32 cellular contexts compared by ENCODE assay signal in the genomic region with DNA sequence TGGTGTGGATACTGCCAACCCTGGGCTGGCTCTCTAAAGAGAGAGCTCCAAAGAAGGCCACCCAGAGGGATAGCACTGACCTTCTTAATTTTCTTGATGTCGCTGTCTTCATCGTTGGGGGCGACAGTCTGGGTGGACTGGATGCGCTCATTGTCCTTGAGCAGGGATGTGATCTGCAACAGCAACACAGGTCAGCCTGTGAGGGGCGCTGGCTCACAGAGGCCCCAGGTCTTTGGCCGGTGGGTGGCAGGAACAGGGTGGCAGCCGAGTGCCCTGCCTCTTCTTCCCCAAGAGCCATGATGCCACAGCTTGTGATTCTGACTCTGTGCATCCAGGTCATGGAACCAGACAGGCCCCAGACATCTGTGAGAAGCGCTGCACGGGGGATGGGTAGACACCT. TPM values are rescaled to one million over a fixed set of nuclear protein-coding genes. Genes with fewer than 3 reads are reported as not detected.
"Had no signal": no experiment of that assay in that cellular context is flagged by ENCODE, and none has a peak within 500 bp of the region (broad histone marks: within the 10 kb centered on the region; RNA-seq: fewer than 3 reads in every experiment).

No MANE protein-coding gene starts in this region.

- H3K4me3 ChIP-seq: adrenal gland, body of pancreas, breast epithelium, MG63, PC-9 had no signal

- H3K4me1 Mint-ChIP-seq: activated CD4-positive, alpha-beta T cell treated with anti-CD3 and anti-CD28 coated beads for 36 hours; activated CD4-positive, alpha-beta T cell treated with anti-CD3 and anti-CD28 coated beads, Interleukin-2, amount 10 ng/mL, durations not matched to agents 7 days and 5 days had no signal

- H3K27ac Mint-ChIP-seq: activated CD4-positive, alpha-beta T cell treated with anti-CD3 and anti-CD28 coated beads for 36 hours; activated CD4-positive, alpha-beta T cell treated with anti-CD3 and anti-CD28 coated beads, Interleukin-2, amount 10 ng/mL, durations not matched to agents 7 days and 5 days; activated CD8-positive, alpha-beta T cell treated with anti-CD3 and anti-CD28 coated beads, Interleukin-2, amount 10 ng/mL, durations not matched to agents 7 days and 5 days; activated naive CD4-positive, alpha-beta T cell treated with anti-CD3 and anti-CD28 coated beads for 36 hours; activated naive CD4-positive, alpha-beta T cell treated with anti-CD3 and anti-CD28 coated beads, Interleukin-2, amount 50 U/mL, for 72 hours; activated T-helper 1 cell treated with anti-CD3 and anti-CD28 coated beads, Interleukin-12 subunit alpha, Interleukin-12 subunit beta, Interleukin-2, Interleukin-4 antibody, amounts not matched to agents 30 ng/mL and 10 ng/mL and 1 ng/mL, durations not matched to agents 14 hours and 24 hours and 36 hours had no signal

- H3K27ac ChIP-seq: adrenal gland, body of pancreas, breast epithelium, PC-9 had no signal

- ATAC-seq: activated CD4-positive, alpha-beta T cell treated with anti-CD3 and anti-CD28 coated beads for 36 hours; activated CD8-positive, alpha-beta T cell treated with anti-CD3 and anti-CD28 coated beads, Interleukin-2, amount 10 ng/mL, durations not matched to agents 7 days and 5 days; activated naive CD4-positive, alpha-beta T cell treated with anti-CD3 and anti-CD28 coated beads, Interleukin-2, amount 50 U/mL, for 72 hours; activated T-cell treated with anti-CD3 and anti-CD28 coated beads, Interleukin-2, amount 50 U/mL, for 4 hours; body of pancreas had no signal

- H3K4me1 ChIP-seq: adrenal gland, body of pancreas, breast epithelium had no signal

- H3K27me3 ChIP-seq: adrenal gland, body of pancreas, breast epithelium, MG63 had no signal

- H3K36me3 Mint-ChIP-seq: activated naive CD4-positive, alpha-beta T cell treated with anti-CD3 and anti-CD28 coated beads, Interleukin-2, amount 50 U/mL, for 72 hours had no signal

- H2AFZ ChIP-seq: PC-9 had no signal

- H3K9me3 ChIP-seq: adrenal gland, body of pancreas, breast epithelium, MG63 had no signal

- H3K36me3 ChIP-seq: adrenal gland, breast epithelium, MG63 had no signal

- H3K4me2 ChIP-seq: PC-9 had no signal

- DNase-seq: activated CD4-positive, alpha-beta T cell treated with anti-CD3 and anti-CD28 coated beads for 36 hours; activated CD4-positive, alpha-beta T cell treated with anti-CD3 and anti-CD28 coated beads, Interleukin-2, amount 10 ng/mL, durations not matched to agents 7 days and 5 days; activated CD4-positive, alpha-beta T cell treated with anti-CD3 and anti-CD28 coated beads, Interleukin-2, amount 50 U/mL, for 48 hours; activated CD8-positive, alpha-beta memory T cell treated with anti-CD3 and anti-CD28 coated beads, Interleukin-2, amount 50 U/mL, for 4 hours; activated CD8-positive, alpha-beta T cell treated with anti-CD3 and anti-CD28 coated beads, Interleukin-2, amount 10 ng/mL, durations not matched to agents 7 days and 5 days; activated gamma-delta T cell treated with Interleukin-2 at 50 U/mL for 16 hours; activated naive CD4-positive, alpha-beta T cell treated with anti-CD3 and anti-CD28 coated beads for 36 hours; activated T-cell treated with anti-CD3 and anti-CD28 coated beads for 4 hours; activated T-cell treated with anti-CD3 and anti-CD28 coated beads, Interleukin-2, amount 50 U/mL, for 4 hours; adrenal gland; body of pancreas; Kasumi-1; MG63; NCI-H1048; NCI-H1105 treated with DMSO at 0.1 percent for 48 hours; NCI-H1436; NCI-H1694; NCI-H1930; NCI-H2081 treated with DMSO at 0.1 percent for 48 hours; NCI-H345; NCI-H524 treated with DMSO at 0.1 percent for 48 hours; NK-92 treated with Interleukin-12 subunit alpha and Interleukin-12 subunit beta, amount 100 ng/mL, for 24 hours; PC-9; Right ventricle myocardium superior; SW 1271; T-helper 1 cell; T-helper 2 cell; T-helper 9 cell had no signal

- H3K9me3 Mint-ChIP-seq: activated CD4-positive, alpha-beta T cell treated with anti-CD3 and anti-CD28 coated beads, Interleukin-2, amount 10 ng/mL, durations not matched to agents 7 days and 5 days; activated naive CD4-positive, alpha-beta T cell treated with anti-CD3 and anti-CD28 coated beads for 36 hours; activated naive CD4-positive, alpha-beta T cell treated with anti-CD3 and anti-CD28 coated beads, Interleukin-2, amount 50 U/mL, for 72 hours; activated T-helper 1 cell treated with anti-CD3 and anti-CD28 coated beads, Interleukin-12 subunit alpha, Interleukin-12 subunit beta, Interleukin-2, Interleukin-4 antibody, amounts not matched to agents 30 ng/mL and 10 ng/mL and 1 ng/mL, durations not matched to agents 14 hours and 24 hours and 36 hours had no signal

- H3K4me3 Mint-ChIP-seq: activated CD4-positive, alpha-beta T cell treated with anti-CD3 and anti-CD28 coated beads for 36 hours; activated CD4-positive, alpha-beta T cell treated with anti-CD3 and anti-CD28 coated beads, Interleukin-2, amount 10 ng/mL, durations not matched to agents 7 days and 5 days; activated CD8-positive, alpha-beta T cell treated with anti-CD3 and anti-CD28 coated beads, Interleukin-2, amount 10 ng/mL, durations not matched to agents 7 days and 5 days; activated naive CD4-positive, alpha-beta T cell treated with anti-CD3 and anti-CD28 coated beads for 36 hours; activated T-cell treated with anti-CD3 and anti-CD28 coated beads, Interleukin-2, amount 50 U/mL, for 4 hours; activated T-helper 1 cell treated with anti-CD3 and anti-CD28 coated beads, Interleukin-12 subunit alpha, Interleukin-12 subunit beta, Interleukin-2, Interleukin-4 antibody, amounts not matched to agents 30 ng/mL and 10 ng/mL and 1 ng/mL, durations not matched to agents 14 hours and 24 hours and 36 hours had no signal

RNA-seq across cellular contexts. Expression of a gene that starts 41.2 kb away (rescaled TPM):
- total RNA-seq: activated CD4-positive, alpha-beta T cell treated with anti-CD3 and anti-CD28 coated beads for 36 hours; activated CD4-positive, alpha-beta T cell treated with anti-CD3 and anti-CD28 coated beads, Interleukin-2, amount 10 ng/mL, durations not matched to agents 7 days and 5 days; activated CD8-positive, alpha-beta T cell treated with anti-CD3 and anti-CD28 coated beads, Interleukin-2, amount 10 ng/mL, durations not matched to agents 7 days and 5 days; activated naive CD4-positive, alpha-beta T cell treated with anti-CD3 and anti-CD28 coated beads for 36 hours; activated naive CD4-positive, alpha-beta T cell treated with anti-CD3 and anti-CD28 coated beads, Interleukin-2, amount 50 U/mL, for 72 hours; activated T-helper 1 cell treated with anti-CD3 and anti-CD28 coated beads, Interleukin-12 subunit alpha, Interleukin-12 subunit beta, Interleukin-2, Interleukin-4 antibody, amounts not matched to agents 30 ng/mL and 10 ng/mL and 1 ng/mL, durations not matched to agents 14 hours and 24 hours and 36 hours; NCI-H460; Right ventricle myocardium superior had no signal
